Comparison of ENCODE assay signal across 15 cellular contexts in the genomic region with DNA sequence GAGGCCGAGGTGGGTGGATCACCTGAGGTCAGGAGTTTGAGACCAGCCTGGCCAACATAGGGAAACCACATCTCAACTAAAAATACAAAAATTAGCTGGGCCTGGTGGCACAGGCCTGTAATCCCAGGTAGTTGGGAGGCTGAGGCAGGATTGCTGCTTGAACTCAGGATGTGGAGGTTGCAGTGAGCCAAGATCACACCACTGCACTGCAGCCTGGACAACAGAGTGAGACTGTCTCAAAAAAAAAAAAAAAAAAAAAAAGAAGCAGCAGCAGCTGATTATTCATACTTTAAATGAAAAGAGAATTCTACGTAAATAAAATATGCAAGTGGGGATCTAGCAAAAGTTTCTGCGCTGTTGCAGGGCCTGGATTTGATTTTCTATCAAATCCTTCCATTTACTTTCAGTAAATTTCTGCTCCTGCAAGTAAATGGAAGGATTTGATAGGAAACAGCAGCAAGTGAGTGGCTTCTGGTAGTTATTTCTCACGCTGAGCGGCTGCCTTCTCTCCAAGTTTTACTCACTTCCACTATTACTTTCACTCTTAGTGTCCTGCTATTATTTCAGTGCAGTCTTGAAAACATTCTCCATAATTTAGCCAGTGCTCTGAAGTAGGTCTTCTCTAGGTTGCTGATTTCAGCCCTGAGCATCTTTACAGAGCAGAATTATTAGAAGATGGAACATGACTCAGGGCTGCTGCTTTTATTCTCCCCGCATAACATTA.
DNase-seq lines count a peak whose midpoint lies in the region; ATAC-seq, FAIRE-seq and TF ChIP-seq lines count a peak whose summit lies in the region.
"Had no signal": no experiment of that assay in that cellular context is flagged by ENCODE, and none has a peak within 500 bp of the region (broad histone marks: within the 10 kb centered on the region; RNA-seq: fewer than 3 reads in every experiment).

No MANE protein-coding gene starts in this region.

- H3K4me3 Mint-ChIP-seq in IgD-negative memory B cell (peak overlapping the region; percentile 5 to 69 (median 60)), progenitor cell of endocrine pancreas (ENCODE audit: low read depth) (no peak overlapping the region)
- H3K4me3 Mint-ChIP-seq: activated CD4-positive, alpha-beta T cell treated with anti-CD3 and anti-CD28 coated beads, Interleukin-2, amount 10 ng/mL, durations not matched to agents 7 days and 5 days; brain had no signal

- H3K36me3 ChIP-seq in upper lobe of right lung (no peaks in the 10 kb centered on the region), suprapubic skin (no peaks in the 10 kb centered on the region)
- H3K36me3 ChIP-seq: Peyer's patch had no signal

- peaks cover 2% of the 10 kb centered on the region for H3K36me3 Mint-ChIP-seq in IgD-negative memory B cell
- H3K36me3 Mint-ChIP-seq in progenitor cell of endocrine pancreas (ENCODE audit: insufficient read depth): peaks cover 8% of the 10 kb centered on the region

- 82% methylated on average over 6 of the region's 6 CpGs for WGBS in suprapubic skin

- no peaks in the 10 kb centered on the region for H3K27me3 Mint-ChIP-seq in IgD-negative memory B cell
- H3K27me3 Mint-ChIP-seq in progenitor cell of endocrine pancreas: no peaks in the 10 kb centered on the region
- H3K27me3 Mint-ChIP-seq: activated CD4-positive, alpha-beta T cell treated with anti-CD3 and anti-CD28 coated beads, Interleukin-2, amount 10 ng/mL, durations not matched to agents 7 days and 5 days; brain; CD4-positive, CD25-positive, alpha-beta regulatory T cell had no signal

- FAIRE-seq in GM19239 (lab: Jason Lieb, UNC): peak; percentile 96
- FAIRE-seq: H1 had no signal

- ATAC-seq in HG02852 (IDR thresholded peaks at IDR 0.05; ENCODE audit: unreplicated experiment) (peak; percentile 96), upper lobe of right lung (no peak), left cardiac atrium (no peak)

- H3K27ac Mint-ChIP-seq in IgD-negative memory B cell (peak overlapping the region; percentile 12 to 52 (median 39)), progenitor cell of endocrine pancreas (no peak overlapping the region)
- H3K27ac Mint-ChIP-seq: activated CD4-positive, alpha-beta T cell treated with anti-CD3 and anti-CD28 coated beads, Interleukin-2, amount 10 ng/mL, durations not matched to agents 7 days and 5 days; brain; CD4-positive, CD25-positive, alpha-beta regulatory T cell had no signal

- no peak for TF ChIP-seq POLR2A in suprapubic skin (IDR thresholded peaks at IDR 0.05)

- intact Hi-C loops in upper lobe of right lung (cut with DNase I) (loop anchor here (10.0 kb wide), 1 partner anchor 165 kb away; no protein-coding TSS in a partner anchor), left cardiac atrium (cut with DNase I) (no loop called here)

- no peaks in the 10 kb centered on the region for H3K9me3 ChIP-seq in upper lobe of right lung
- H3K9me3 ChIP-seq in suprapubic skin: no peaks in the 10 kb centered on the region
- H3K9me3 ChIP-seq: Peyer's patch had no signal

- H3K4me3 ChIP-seq in GM12864 (ENCODE audit: low read depth, low read length) (no peak overlapping the region; the same call in 1 of the 2 replicates), upper lobe of right lung (no peak overlapping the region), suprapubic skin (no peak overlapping the region)
- H3K4me3 ChIP-seq: Peyer's patch had no signal

- DNase-seq in GM12864 (ENCODE audit: low read depth): peak; percentile 53
- DNase-seq in GM19239 (ENCODE audit: insufficient read length, low spot score): peak; percentile 39
- DNase-seq in upper lobe of right lung: no peak
- no peak for DNase-seq in suprapubic skin (ENCODE audit: low spot score in 2 of 2)
- DNase-seq in progenitor cell of endocrine pancreas (ENCODE audit: low spot score, unreplicated experiment): no peak
- DNase-seq in left cardiac atrium: no peak
- DNase-seq: activated CD4-positive, alpha-beta T cell treated with anti-CD3 and anti-CD28 coated beads, Interleukin-2, amount 10 ng/mL, durations not matched to agents 7 days and 5 days; NCI-H1436 treated with DMSO at 0.1 percent for 48 hours; Peyer's patch; stimulated activated CD4-positive, alpha-beta T cell treated with anti-CD3 and anti-CD28 coated beads, Interleukin-12 subunit alpha, Interleukin-12 subunit beta, amount 100 ng/mL, for 4 hours had no signal

- H3K27me3 ChIP-seq in upper lobe of right lung (no peaks in the 10 kb centered on the region), suprapubic skin (no peaks in the 10 kb centered on the region)
- H3K27me3 ChIP-seq: Peyer's patch had no signal

- H3K4me1 ChIP-seq in upper lobe of right lung (no peaks in the 10 kb centered on the region), suprapubic skin (no peaks in the 10 kb centered on the region)
- H3K4me1 ChIP-seq: Peyer's patch had no signal

- TF ChIP-seq EP300 in suprapubic skin (IDR thresholded peaks at IDR 0.05): no peak

- H3K4me1 Mint-ChIP-seq in IgD-negative memory B cell (peaks cover 8 to 13% (median 11%) of the 10 kb centered on the region in 3 donors), progenitor cell of endocrine pancreas (ENCODE audit: low read depth) (no peaks in the 10 kb centered on the region)
- H3K4me1 Mint-ChIP-seq: brain had no signal

- TF ChIP-seq CTCF in GM12864 (IDR thresholded peaks at IDR 0.05; ENCODE audit: low read depth, low read length, missing control alignments): no peak
- TF ChIP-seq CTCF in upper lobe of right lung (IDR thresholded peaks at IDR 0.05): no peak
- TF ChIP-seq CTCF in suprapubic skin (IDR thresholded peaks at IDR 0.05): no peak
- no peak for TF ChIP-seq CTCF in progenitor cell of endocrine pancreas (IDR thresholded peaks at IDR 0.05; ENCODE audit: unreplicated experiment)

- H3K9me3 Mint-ChIP-seq in IgD-negative memory B cell: no peaks in the 10 kb centered on the region
- H3K9me3 Mint-ChIP-seq in progenitor cell of endocrine pancreas (ENCODE audit: low read depth): no peaks in the 10 kb centered on the region
- H3K9me3 Mint-ChIP-seq: activated CD4-positive, alpha-beta T cell treated with anti-CD3 and anti-CD28 coated beads, Interleukin-2, amount 10 ng/mL, durations not matched to agents 7 days and 5 days; brain; CD4-positive, CD25-positive, alpha-beta regulatory T cell had no signal

- H3K27ac ChIP-seq in upper lobe of right lung: no peak overlapping the region
- H3K27ac ChIP-seq in suprapubic skin: no peak overlapping the region
- H3K27ac ChIP-seq: Peyer's patch had no signal

Comparison
In these comparisons a context has a peak if more than half of its experiments do, and no peak if none do; other contexts are left out.
1. DNase-seq: peak in GM12864 (single experiment) and GM19239 (single experiment); none in upper lobe of right lung (single experiment), suprapubic skin (0 of 2), progenitor cell of endocrine pancreas (single experiment) and left cardiac atrium (single experiment).